ENCODE assay signal across 9 cellular contexts in the genomic region with DNA sequence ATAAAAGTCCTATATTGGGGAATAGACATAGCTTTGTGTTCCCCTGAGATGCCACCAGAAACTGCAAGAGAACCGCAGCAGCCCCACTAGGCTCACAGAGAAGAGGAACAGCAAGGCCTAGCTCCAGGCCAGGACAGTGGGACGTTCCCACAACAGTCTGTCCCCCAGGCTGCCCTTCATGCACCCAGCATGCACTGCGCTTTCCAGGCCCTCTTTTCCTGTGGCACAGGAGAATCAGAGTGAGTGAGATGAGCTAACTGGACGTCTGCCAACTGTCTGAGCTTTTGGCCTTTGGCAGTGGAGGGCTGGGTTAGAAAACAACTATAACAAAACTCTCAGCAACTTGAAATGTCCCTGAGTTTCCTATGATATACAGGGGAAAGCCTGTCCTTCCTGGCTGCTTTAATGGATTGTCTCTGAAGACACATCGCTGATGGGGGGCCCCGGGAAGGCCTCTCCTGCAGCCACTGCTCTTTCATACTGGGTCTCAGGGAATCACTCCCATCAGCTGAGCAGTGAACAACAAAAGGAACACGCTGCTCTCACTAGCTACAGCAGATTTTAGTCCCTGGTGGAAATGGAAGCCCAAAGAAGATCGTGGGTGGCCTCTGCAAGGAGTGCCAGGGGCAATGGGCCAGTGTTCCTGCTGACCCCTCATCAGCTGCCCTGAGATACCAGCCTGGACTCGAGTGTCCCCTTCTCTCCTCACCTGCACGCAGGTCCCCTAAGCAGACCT. TPM values are rescaled to one million over a fixed set of nuclear protein-coding genes. Genes with fewer than 3 reads are reported as not detected.
DNase-seq lines count a peak whose midpoint lies in the region; ATAC-seq and TF ChIP-seq lines count a peak whose summit lies in the region.
"Had no signal": no experiment of that assay in that cellular context is flagged by ENCODE, and none has a peak within 500 bp of the region (broad histone marks: within the 10 kb centered on the region; RNA-seq: fewer than 3 reads in every experiment).

No MANE protein-coding gene starts in this region.

- H3K27me3 ChIP-seq in GM23338 (ENCODE audit: insufficient read depth) (no peaks in the 10 kb centered on the region), RWPE2 (ENCODE audit: insufficient read depth, poor library complexity, severe bottlenecking) (no peaks in the 10 kb centered on the region)

- no peak overlapping the region for H3K4me2 ChIP-seq in GM23338

- H3K4me1 Mint-ChIP-seq in GM23338, result peaks cover 36% of the 10 kb centered on the region
- H3K4me1 Mint-ChIP-seq in activated naive CD8-positive, alpha-beta T cell treated with anti-CD3 and anti-CD28 coated beads for 36 hours, result peaks cover 28% of the 10 kb centered on the region

- H3K4me1 ChIP-seq in GM23338 (ENCODE audit: insufficient read depth) (peaks cover 16% of the 10 kb centered on the region), RWPE2 (ENCODE audit: insufficient read depth, poor library complexity, severe bottlenecking) (no peaks in the 10 kb centered on the region)

- no peak overlapping the region for H3K4me3 ChIP-seq in GM23338
- no peak overlapping the region for H3K4me3 ChIP-seq in RWPE2 (ENCODE audit: severe bottlenecking)
- no peak overlapping the region for H3K4me3 ChIP-seq in foreskin fibroblast (ENCODE audit: low read depth in 1 of 2, low read length in 2 of 2)

- no peaks in the 10 kb centered on the region; the same call in 2 of the 3 replicates for H3K9me3 Mint-ChIP-seq in GM23338
- H3K9me3 Mint-ChIP-seq in activated naive CD8-positive, alpha-beta T cell treated with anti-CD3 and anti-CD28 coated beads for 36 hours, result no peaks in the 10 kb centered on the region

- H3K36me3 ChIP-seq in GM23338 (ENCODE audit: insufficient read depth) (peaks cover 76% of the 10 kb centered on the region), RWPE2 (ENCODE audit: low read depth) (0 out of 2 replicates have a peak, but pooled peaks cover 2% of the 10 kb centered on the region)

- H3K9me2 ChIP-seq in GM23338 (ENCODE audit: insufficient read depth), result no peaks in the 10 kb centered on the region

- peaks cover 98% of the 10 kb centered on the region for H3K36me3 Mint-ChIP-seq in GM23338 (ENCODE audit: low read depth)
- no peaks in the 10 kb centered on the region for H3K36me3 Mint-ChIP-seq in activated naive CD8-positive, alpha-beta T cell treated with anti-CD3 and anti-CD28 coated beads for 36 hours

- H3K79me2 ChIP-seq in GM23338 (replicated peaks; ENCODE audit: insufficient read depth), result peaks cover 14% of the 10 kb centered on the region

- DNase-seq in GM23338 (ENCODE audit: low spot score), result no peak
- no peak for DNase-seq in RWPE2 (ENCODE audit: low spot score)
- DNase-seq in foreskin fibroblast, result peak; percentile 75 to 89
- peak; percentile 48 for DNase-seq in pons (ENCODE audit: low spot score)
- DNase-seq in SK-N-DZ (ENCODE audit: low spot score), result no peak
- no peak for DNase-seq in activated naive CD8-positive, alpha-beta T cell treated with anti-CD3 and anti-CD28 coated beads for 36 hours

- peak overlapping the region; percentile 38 for H3K27ac Mint-ChIP-seq in GM23338
- H3K27ac Mint-ChIP-seq in activated naive CD8-positive, alpha-beta T cell treated with anti-CD3 and anti-CD28 coated beads for 36 hours, result no peak overlapping the region

- H4K20me1 ChIP-seq in GM23338 (replicated peaks; ENCODE audit: insufficient read depth), result peaks cover 43% of the 10 kb centered on the region

- H3K4me3 Mint-ChIP-seq in GM23338, result no peak overlapping the region
- no peak overlapping the region for H3K4me3 Mint-ChIP-seq in activated naive CD8-positive, alpha-beta T cell treated with anti-CD3 and anti-CD28 coated beads for 36 hours

- peaks cover 96% of the 10 kb centered on the region for H3F3A ChIP-seq in GM23338 (replicated peaks; ENCODE audit: low read depth)

- no peaks in the 10 kb centered on the region for H3K9me3 ChIP-seq in RWPE2 (ENCODE audit: severe bottlenecking)

- H3K27ac ChIP-seq in GM23338 (ENCODE audit: low read depth) (peak overlapping the region; percentile 91), RWPE2 (ENCODE audit: poor library complexity, severe bottlenecking) (no peak overlapping the region)
- H3K27ac ChIP-seq: KMS-11 had no signal

- no peak for ATAC-seq in GM23338
- peak; percentile 15; the same call in 1 of the 3 replicates for ATAC-seq in RWPE2 (ENCODE audit: low read depth)
- ATAC-seq in GM21528 (IDR thresholded peaks at IDR 0.05; ENCODE audit: low FRiP score, unreplicated experiment), result no peak
- ATAC-seq in HG03095 (IDR thresholded peaks at IDR 0.05; ENCODE audit: unreplicated experiment), result no peak

- peaks cover 58% of the 10 kb centered on the region for H3K27me3 Mint-ChIP-seq in GM23338 (ENCODE audit: insufficient read depth, low read depth, poor library complexity)
- H3K27me3 Mint-ChIP-seq in activated naive CD8-positive, alpha-beta T cell treated with anti-CD3 and anti-CD28 coated beads for 36 hours, result peaks cover 2% of the 10 kb centered on the region

- TF ChIP-seq CTCF in GM23338 (conservative IDR thresholded peaks at IDR 0.05; ENCODE audit: low read depth in 2 of 2) (no peak), RWPE2 (IDR thresholded peaks at IDR 0.05; ENCODE audit: poor library complexity, severe bottlenecking) (no peak), foreskin fibroblast (IDR thresholded peaks at IDR 0.05; ENCODE audit: low read depth, low read length) (no peak)

- H2AFZ ChIP-seq in GM23338, result no peak overlapping the region

TF ChIP-seq in GM23338, 12 proteins besides CTCF, POLR2A, EP300 and RAD21 (continues in another document):
- peak; percentile 10; the same call in 1 of the 2 replicates for TF ChIP-seq POLR2AphosphoS5 (IDR thresholded peaks at IDR 0.05; ENCODE audit: low read depth)
- TF ChIP-seq, protein P1, sequence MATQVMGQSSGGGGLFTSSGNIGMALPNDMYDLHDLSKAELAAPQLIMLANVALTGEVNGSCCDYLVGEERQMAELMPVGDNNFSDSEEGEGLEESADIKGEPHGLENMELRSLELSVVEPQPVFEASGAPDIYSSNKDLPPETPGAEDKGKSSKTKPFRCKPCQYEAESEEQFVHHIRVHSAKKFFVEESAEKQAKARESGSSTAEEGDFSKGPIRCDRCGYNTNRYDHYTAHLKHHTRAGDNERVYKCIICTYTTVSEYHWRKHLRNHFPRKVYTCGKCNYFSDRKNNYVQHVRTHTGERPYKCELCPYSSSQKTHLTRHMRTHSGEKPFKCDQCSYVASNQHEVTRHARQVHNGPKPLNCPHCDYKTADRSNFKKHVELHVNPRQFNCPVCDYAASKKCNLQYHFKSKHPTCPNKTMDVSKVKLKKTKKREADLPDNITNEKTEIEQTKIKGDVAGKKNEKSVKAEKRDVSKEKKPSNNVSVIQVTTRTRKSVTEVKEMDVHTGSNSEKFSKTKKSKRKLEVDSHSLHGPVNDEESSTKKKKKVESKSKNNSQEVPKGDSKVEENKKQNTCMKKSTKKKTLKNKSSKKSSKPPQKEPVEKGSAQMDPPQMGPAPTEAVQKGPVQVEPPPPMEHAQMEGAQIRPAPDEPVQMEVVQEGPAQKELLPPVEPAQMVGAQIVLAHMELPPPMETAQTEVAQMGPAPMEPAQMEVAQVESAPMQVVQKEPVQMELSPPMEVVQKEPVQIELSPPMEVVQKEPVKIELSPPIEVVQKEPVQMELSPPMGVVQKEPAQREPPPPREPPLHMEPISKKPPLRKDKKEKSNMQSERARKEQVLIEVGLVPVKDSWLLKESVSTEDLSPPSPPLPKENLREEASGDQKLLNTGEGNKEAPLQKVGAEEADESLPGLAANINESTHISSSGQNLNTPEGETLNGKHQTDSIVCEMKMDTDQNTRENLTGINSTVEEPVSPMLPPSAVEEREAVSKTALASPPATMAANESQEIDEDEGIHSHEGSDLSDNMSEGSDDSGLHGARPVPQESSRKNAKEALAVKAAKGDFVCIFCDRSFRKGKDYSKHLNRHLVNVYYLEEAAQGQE (IDR thresholded peaks at IDR 0.05; ENCODE audit: unreplicated experiment), result no peak
- no peak for TF ChIP-seq ZNF331 (CRISPR knock-in tag; IDR thresholded peaks at IDR 0.05; ENCODE audit: low read depth)
- TF ChIP-seq ZNF114 (CRISPR knock-in tag; IDR thresholded peaks at IDR 0.05), result no peak
- TF ChIP-seq, protein P2, sequence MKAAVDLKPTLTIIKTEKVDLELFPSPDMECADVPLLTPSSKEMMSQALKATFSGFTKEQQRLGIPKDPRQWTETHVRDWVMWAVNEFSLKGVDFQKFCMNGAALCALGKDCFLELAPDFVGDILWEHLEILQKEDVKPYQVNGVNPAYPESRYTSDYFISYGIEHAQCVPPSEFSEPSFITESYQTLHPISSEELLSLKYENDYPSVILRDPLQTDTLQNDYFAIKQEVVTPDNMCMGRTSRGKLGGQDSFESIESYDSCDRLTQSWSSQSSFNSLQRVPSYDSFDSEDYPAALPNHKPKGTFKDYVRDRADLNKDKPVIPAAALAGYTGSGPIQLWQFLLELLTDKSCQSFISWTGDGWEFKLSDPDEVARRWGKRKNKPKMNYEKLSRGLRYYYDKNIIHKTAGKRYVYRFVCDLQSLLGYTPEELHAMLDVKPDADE (IDR thresholded peaks at IDR 0.05), result no peak

RNA-seq across cellular contexts. Expression of a gene that starts 53.5 kb away (rescaled TPM):
- total RNA-seq in GM23338 (2014; rRNA removed; shearing (Covaris generic)), result 698 and 727 TPM in 2 replicates
- 215 and 220 TPM in 2 replicates for polyA plus RNA-seq in GM23338 (2016; fragmentation: Nextera tagmentation; extraction: Ambion mirVana)
- 7.7 and 9.2 TPM in 2 replicates for polyA plus RNA-seq in SK-N-DZ (2014; cell fraction: cytosol; rRNA removed)
- polyA plus RNA-seq in SK-N-DZ (2014; cell fraction: nucleus; rRNA removed), result 9.1 and 12.6 TPM in 2 replicates
- under 1 TPM; 0.70 to 0.88 TPM for total RNA-seq in activated naive CD8-positive, alpha-beta T cell treated with anti-CD3 and anti-CD28 coated beads for 36 hours

Comparison
In these comparisons a context has a peak if more than half of its experiments do, and no peak if none do; other contexts are left out.
1. DNase-seq: peak in foreskin fibroblast (2 of 2) and pons (single experiment); none in GM23338 (single experiment), RWPE2 (single experiment), SK-N-DZ (single experiment) and activated naive CD8-positive, alpha-beta T cell treated with anti-CD3 and anti-CD28 coated beads for 36 hours (single experiment).
2. RNA of a gene that starts 53.5 kb away (total RNA-seq): 698 to 727 TPM in GM23338; 0.70 to 0.88 TPM in activated naive CD8-positive, alpha-beta T cell treated with anti-CD3 and anti-CD28 coated beads for 36 hours; every median in the first group is over 100 times any median in the second.